Comparison of ENCODE assay signal across 1 cellular context in the genomic region with DNA sequence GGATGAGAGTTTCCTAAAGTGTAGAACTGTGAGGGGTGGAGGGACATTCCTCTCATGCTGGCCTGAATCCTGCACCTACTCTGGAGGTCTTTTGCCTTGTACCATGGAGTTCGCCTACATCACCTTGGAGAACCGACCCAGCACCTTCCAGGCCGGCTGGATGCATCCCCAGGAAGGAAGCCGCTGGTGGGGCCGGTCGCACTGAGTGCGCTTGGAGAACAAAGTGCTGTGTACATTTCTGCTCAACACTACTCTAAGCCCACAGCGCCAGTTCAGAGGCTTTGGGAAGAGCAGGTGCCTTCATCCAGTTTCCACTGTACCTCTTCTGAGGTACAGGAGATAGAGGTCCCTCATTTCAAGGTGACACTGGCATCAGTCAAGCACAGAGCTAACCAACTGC.
TF ChIP-seq lines count a peak whose summit lies in the region.

No MANE protein-coding gene starts in this region.

TF ChIP-seq in IMR-90, 13 proteins besides CTCF, POLR2A, EP300 and RAD21:
- no peak for TF ChIP-seq BHLHE40 (IDR thresholded peaks at IDR 0.05; ENCODE audit: low read depth, low read length)
- TF ChIP-seq CHD1 (IDR thresholded peaks at IDR 0.05; ENCODE audit: low read depth, low read length) = no peak
- TF ChIP-seq, protein P1, sequence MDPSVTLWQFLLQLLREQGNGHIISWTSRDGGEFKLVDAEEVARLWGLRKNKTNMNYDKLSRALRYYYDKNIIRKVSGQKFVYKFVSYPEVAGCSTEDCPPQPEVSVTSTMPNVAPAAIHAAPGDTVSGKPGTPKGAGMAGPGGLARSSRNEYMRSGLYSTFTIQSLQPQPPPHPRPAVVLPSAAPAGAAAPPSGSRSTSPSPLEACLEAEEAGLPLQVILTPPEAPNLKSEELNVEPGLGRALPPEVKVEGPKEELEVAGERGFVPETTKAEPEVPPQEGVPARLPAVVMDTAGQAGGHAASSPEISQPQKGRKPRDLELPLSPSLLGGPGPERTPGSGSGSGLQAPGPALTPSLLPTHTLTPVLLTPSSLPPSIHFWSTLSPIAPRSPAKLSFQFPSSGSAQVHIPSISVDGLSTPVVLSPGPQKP (IDR thresholded peaks at IDR 0.05; ENCODE audit: borderline replicate concordance, low read depth, low read length) = no peak
- TF ChIP-seq MAFK (IDR thresholded peaks at IDR 0.05; ENCODE audit: low read depth, low read length) = no peak
- no peak for TF ChIP-seq FOS (IDR thresholded peaks at IDR 0.05; ENCODE audit: low read depth, low read length)
- TF ChIP-seq, protein P2, sequence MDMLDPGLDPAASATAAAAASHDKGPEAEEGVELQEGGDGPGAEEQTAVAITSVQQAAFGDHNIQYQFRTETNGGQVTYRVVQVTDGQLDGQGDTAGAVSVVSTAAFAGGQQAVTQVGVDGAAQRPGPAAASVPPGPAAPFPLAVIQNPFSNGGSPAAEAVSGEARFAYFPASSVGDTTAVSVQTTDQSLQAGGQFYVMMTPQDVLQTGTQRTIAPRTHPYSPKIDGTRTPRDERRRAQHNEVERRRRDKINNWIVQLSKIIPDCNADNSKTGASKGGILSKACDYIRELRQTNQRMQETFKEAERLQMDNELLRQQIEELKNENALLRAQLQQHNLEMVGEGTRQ (IDR thresholded peaks at IDR 0.05; ENCODE audit: low read depth, low read length) = no peak
- no peak for TF ChIP-seq RCOR1 (IDR thresholded peaks at IDR 0.05; ENCODE audit: insufficient replicate concordance, low read length)
- no peak for TF ChIP-seq CEBPB (IDR thresholded peaks at IDR 0.05; ENCODE audit: low read depth, low read length)
